In genomic region chr13:30110301-30111070, GRCh38 we compare ENCODE assay signal across 1 cellular context.
TF ChIP-seq lines count a peak whose summit lies in the region.

No MANE protein-coding gene starts in this region.

TF ChIP-seq in GM23338, 12 proteins besides CTCF, POLR2A, EP300 and RAD21 (continued from another document):
- TF ChIP-seq ZNF331 (CRISPR knock-in tag; IDR thresholded peaks at IDR 0.05; ENCODE audit: low read depth), result no peak
- TF ChIP-seq JUNB (IDR thresholded peaks at IDR 0.05; ENCODE audit: unreplicated experiment), result no peak
